Comparison of ENCODE assay signal across 22 cellular contexts in the genomic region with DNA sequence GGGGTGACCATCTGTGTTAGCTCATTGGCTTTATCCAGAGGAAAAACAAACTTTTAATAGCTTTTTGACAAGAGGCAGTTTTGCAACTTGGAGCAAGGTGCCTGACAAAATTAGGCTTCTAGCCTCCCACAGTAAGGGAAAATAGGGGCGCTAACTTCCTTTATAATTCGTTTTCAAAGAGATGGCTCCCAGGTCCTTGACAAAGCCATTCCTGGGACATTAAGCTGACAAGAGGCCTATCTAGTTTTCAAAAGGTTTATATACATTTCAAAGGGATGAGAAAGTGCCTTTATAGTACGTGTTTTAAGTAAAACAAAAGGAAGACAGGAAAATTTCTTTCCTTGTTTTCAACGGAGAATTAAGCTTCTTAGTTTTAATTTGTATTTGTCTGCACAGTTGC.
DNase-seq lines count a peak whose midpoint lies in the region; ATAC-seq, FAIRE-seq and TF ChIP-seq lines count a peak whose summit lies in the region.
"Had no signal": no experiment of that assay in that cellular context is flagged by ENCODE, and none has a peak within 500 bp of the region (broad histone marks: within the 10 kb centered on the region; RNA-seq: fewer than 3 reads in every experiment).

No MANE protein-coding gene starts in this region.

- FAIRE-seq in K562 (lab: Jason Lieb, UNC): no peak
- FAIRE-seq: GM12892, GM18507, H54, HTR-8/SVneo had no signal

- H3K36me3 Mint-ChIP-seq in activated CD4-positive, alpha-beta memory T cell treated with anti-CD3 and anti-CD28 coated beads for 36 hours: no peaks in the 10 kb centered on the region
- H3K36me3 Mint-ChIP-seq: CD8-positive, alpha-beta T cell had no signal

- TF ChIP-seq RAD21 in K562 (CRISPR knock-in tag; conservative IDR thresholded peaks at IDR 0.05 in 1 of 2, IDR thresholded peaks at IDR 0.05 in 1 of 2): no peak

- no peak overlapping the region for H3K4me3 Mint-ChIP-seq in activated CD4-positive, alpha-beta memory T cell treated with anti-CD3 and anti-CD28 coated beads for 36 hours
- H3K4me3 Mint-ChIP-seq: CD8-positive, alpha-beta T cell had no signal

- POLR2A ChIA-PET in K562 (lab: Yijun Ruan, JAX): interaction anchor here (0.5 kb wide), 1 partner anchor 137 kb away, joined by 4 read pairs; no protein-coding TSS in a partner anchor
- POLR2A ChIA-PET in activated CD4-positive, alpha-beta memory T cell treated with anti-CD3 and anti-CD28 coated beads for 36 hours (lab: Charles Lee): no interaction called here

- WGBS in K562 (ENCODE audit: insufficient coverage, low coverage, missing lambda C conversion rate): 35% methylated on average over 4 of the region's 4 CpGs

- TF ChIP-seq EP300 in K562 (IDR thresholded peaks at IDR 0.05; ENCODE audit: low read length): no peak

- H3K9me3 ChIP-seq in HUES6 (ENCODE audit: control insufficient read depth, insufficient read depth, low read depth, low read length): no peaks in the 10 kb centered on the region
- H3K9me3 ChIP-seq in K562 (replicated peaks; ENCODE audit: control insufficient read depth, insufficient read depth, low read depth, low read length): no peaks in the 10 kb centered on the region
- H3K9me3 ChIP-seq: SJCRH30 had no signal

- H3K27me3 Mint-ChIP-seq in activated CD4-positive, alpha-beta memory T cell treated with anti-CD3 and anti-CD28 coated beads for 36 hours: no peaks in the 10 kb centered on the region

- no peak for TF ChIP-seq CTCF in K562 (IDR thresholded peaks at IDR 0.05 in 2 of 3, conservative IDR thresholded peaks at IDR 0.05 in 1 of 3; ENCODE audit: insufficient read depth in 2 of 3, low read depth in 1 of 3, low read length in 3 of 3)
- no peak for TF ChIP-seq CTCF in dorsolateral prefrontal cortex (IDR thresholded peaks at IDR 0.05 in 54 of 56, conservative IDR thresholded peaks at IDR 0.05 in 2 of 56; ENCODE audit: low read depth in 1 of 56, partially characterized antibody in 56 of 56)

- no peak for DNase-seq in K562 (ENCODE audit: extremely low read depth in 1 of 4, low spot score in 3 of 4)
- peak; percentile 53 for DNase-seq in iPS-NIHi11 (ENCODE audit: low spot score)
- no peak for DNase-seq in dorsolateral prefrontal cortex
- DNase-seq in activated CD4-positive, alpha-beta memory T cell treated with anti-CD3 and anti-CD28 coated beads for 36 hours: no peak
- DNase-seq: CD8-positive, alpha-beta T cell; DMS53; EL; NCI-H1105 treated with DMSO at 0.1 percent for 48 hours; NCI-H1694; NCI-H226; NCI-H524; PC-9; SJCRH30 had no signal

- H3K27ac Mint-ChIP-seq in activated CD4-positive, alpha-beta memory T cell treated with anti-CD3 and anti-CD28 coated beads for 36 hours: no peak overlapping the region
- H3K27ac Mint-ChIP-seq: CD8-positive, alpha-beta T cell had no signal

- ATAC-seq in K562 (no peak), GM21723 (IDR thresholded peaks at IDR 0.05; ENCODE audit: unreplicated experiment) (no peak), HG03095 (IDR thresholded peaks at IDR 0.05; ENCODE audit: unreplicated experiment) (no peak)
- ATAC-seq: CD8-positive, alpha-beta T cell had no signal

- in situ Hi-C loops in K562 (cut with MboI): no loop called here

- peak overlapping the region; percentile 36 for H3K4me3 ChIP-seq in HUES6 (ENCODE audit: low read depth, low read length)
- H3K4me3 ChIP-seq in K562: no peak overlapping the region
- H3K4me3 ChIP-seq in dorsolateral prefrontal cortex: no peak overlapping the region
- H3K4me3 ChIP-seq: BLaER1 treated with 17β-estradiol and CSF1 and Interleukin-3, amounts not matched to agents 10 nM and 100 nM; PC-9; SJCRH30 had no signal

- peaks cover 4% of the 10 kb centered on the region for H3K4me1 Mint-ChIP-seq in activated CD4-positive, alpha-beta memory T cell treated with anti-CD3 and anti-CD28 coated beads for 36 hours (ENCODE audit: low read depth)

- peaks cover 47% of the 10 kb centered on the region for H3K27me3 ChIP-seq in HUES6 (ENCODE audit: control insufficient read depth, insufficient read depth, low read length)
- H3K27me3 ChIP-seq in K562 (ENCODE audit: control insufficient read depth in 2 of 2, insufficient read depth in 2 of 2, low read length in 2 of 2): no peaks in the 10 kb centered on the region; a peak in 1 of 5 replicates
- no peaks in the 10 kb centered on the region for H3K27me3 ChIP-seq in dorsolateral prefrontal cortex
- H3K27me3 ChIP-seq: BLaER1 treated with 17β-estradiol and CSF1 and Interleukin-3, amounts not matched to agents 10 nM and 100 nM had no signal

- BruUV-seq in K562 (replicated peaks; lab: Mats Ljungman, UMichigan): no TSS peak

- H3K9ac ChIP-seq in HUES6 (ENCODE audit: low read length) (no peak overlapping the region), K562 (ENCODE audit: insufficient read depth in 1 of 2, low read depth in 2 of 2, low read length in 2 of 2) (no peak overlapping the region)
- H3K9ac ChIP-seq: BLaER1 treated with 17β-estradiol and CSF1 and Interleukin-3, amounts not matched to agents 10 nM and 100 nM had no signal

- H3K4me1 ChIP-seq in HUES6 (ENCODE audit: control insufficient read depth, insufficient read depth, low read length) (peaks cover 14% of the 10 kb centered on the region), K562 (replicated peaks in 1 of 2; ENCODE audit: control insufficient read depth in 2 of 2, insufficient read depth in 2 of 2, low read length in 2 of 2) (no peaks in the 10 kb centered on the region)
- H3K4me1 ChIP-seq: BLaER1 treated with 17β-estradiol and CSF1 and Interleukin-3, amounts not matched to agents 10 nM and 100 nM; SJCRH30 had no signal

- H3K4me2 ChIP-seq in K562 (ENCODE audit: insufficient read depth, low read length): no peak overlapping the region
- H3K4me2 ChIP-seq: BLaER1 treated with 17β-estradiol and CSF1 and Interleukin-3, amounts not matched to agents 10 nM and 100 nM; PC-9 had no signal

- H4K20me1 ChIP-seq in K562 (replicated peaks; ENCODE audit: control insufficient read depth, insufficient read depth, low read length): no peaks in the 10 kb centered on the region
- H4K20me1 ChIP-seq: BLaER1 treated with 17β-estradiol and CSF1 and Interleukin-3, amounts not matched to agents 10 nM and 100 nM had no signal

- H3K36me3 ChIP-seq in HUES6 (ENCODE audit: control insufficient read depth, insufficient read depth, low read length): no peaks in the 10 kb centered on the region
- 0 out of 3 replicates have a peak, but pooled peaks cover 3% of the 10 kb centered on the region for H3K36me3 ChIP-seq in K562 (ENCODE audit: control insufficient read depth, insufficient read depth, low read length)
- H3K36me3 ChIP-seq: BLaER1 treated with 17β-estradiol and CSF1 and Interleukin-3, amounts not matched to agents 10 nM and 100 nM; SJCRH30 had no signal

- intact Hi-C loops in K562 (cut with micrococcal nuclease) (no loop called here), dorsolateral prefrontal cortex (cut with DNase I) (no loop called here)
- intact Hi-C loops in activated CD4-positive, alpha-beta memory T cell treated with anti-CD3 and anti-CD28 coated beads for 36 hours (cut with micrococcal nuclease): no loop called here

- H3K9me3 Mint-ChIP-seq in activated CD4-positive, alpha-beta memory T cell treated with anti-CD3 and anti-CD28 coated beads for 36 hours: no peaks in the 10 kb centered on the region
- H3K9me3 Mint-ChIP-seq: CD8-positive, alpha-beta T cell had no signal

- peaks cover 32% of the 10 kb centered on the region for H3K79me2 ChIP-seq in K562 (ENCODE audit: control insufficient read depth, insufficient read depth, low read length)

- H3K27ac ChIP-seq in HUES6 (ENCODE audit: low read depth, low read length): no peak overlapping the region; the same call in 1 of the 2 replicates
- H3K27ac ChIP-seq in K562 (ENCODE audit: extremely low read depth, low read depth, low read length): no peak overlapping the region
- H3K27ac ChIP-seq in dorsolateral prefrontal cortex: no peak overlapping the region
- H3K27ac ChIP-seq: BLaER1 treated with 17β-estradiol and CSF1 and Interleukin-3, amounts not matched to agents 10 nM and 100 nM; PC-9; RWPE1; SJCRH30 had no signal

- CTCF ChIA-PET in K562 (lab: Yijun Ruan, JAX; ENCODE audit: low intra/inter-chr PET ratio): no interaction called here
- CTCF ChIA-PET in activated CD4-positive, alpha-beta memory T cell treated with anti-CD3 and anti-CD28 coated beads for 36 hours (lab: Charles Lee): no interaction called here

- TF ChIP-seq POLR2A in K562 (conservative IDR thresholded peaks at IDR 0.05): no peak

- H3K9me1 ChIP-seq in K562 (ENCODE audit: control insufficient read depth, insufficient read depth, low read length): no peaks in the 10 kb centered on the region

- H2AFZ ChIP-seq in K562 (ENCODE audit: low read depth, low read length): peak overlapping the region; percentile 28
- H2AFZ ChIP-seq: PC-9 had no signal

TF ChIP-seq in K562, 482 proteins besides CTCF, POLR2A, EP300 and RAD21:
- no peak for TF ChIP-seq POU5F1 (IDR thresholded peaks at IDR 0.05; ENCODE audit: borderline replicate concordance, low read depth, low read length, partially characterized antibody)
- TF ChIP-seq ASH1L (IDR thresholded peaks at IDR 0.05; ENCODE audit: borderline replicate concordance, low read depth, partially characterized antibody): no peak
- TF ChIP-seq, protein P1, sequence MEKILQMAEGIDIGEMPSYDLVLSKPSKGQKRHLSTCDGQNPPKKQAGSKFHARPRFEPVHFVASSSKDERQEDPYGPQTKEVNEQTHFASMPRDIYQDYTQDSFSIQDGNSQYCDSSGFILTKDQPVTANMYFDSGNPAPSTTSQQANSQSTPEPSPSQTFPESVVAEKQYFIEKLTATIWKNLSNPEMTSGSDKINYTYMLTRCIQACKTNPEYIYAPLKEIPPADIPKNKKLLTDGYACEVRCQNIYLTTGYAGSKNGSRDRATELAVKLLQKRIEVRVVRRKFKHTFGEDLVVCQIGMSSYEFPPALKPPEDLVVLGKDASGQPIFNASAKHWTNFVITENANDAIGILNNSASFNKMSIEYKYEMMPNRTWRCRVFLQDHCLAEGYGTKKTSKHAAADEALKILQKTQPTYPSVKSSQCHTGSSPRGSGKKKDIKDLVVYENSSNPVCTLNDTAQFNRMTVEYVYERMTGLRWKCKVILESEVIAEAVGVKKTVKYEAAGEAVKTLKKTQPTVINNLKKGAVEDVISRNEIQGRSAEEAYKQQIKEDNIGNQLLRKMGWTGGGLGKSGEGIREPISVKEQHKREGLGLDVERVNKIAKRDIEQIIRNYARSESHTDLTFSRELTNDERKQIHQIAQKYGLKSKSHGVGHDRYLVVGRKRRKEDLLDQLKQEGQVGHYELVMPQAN (IDR thresholded peaks at IDR 0.05; ENCODE audit: borderline replicate concordance): no peak
- no peak for TF ChIP-seq SMARCB1 (IDR thresholded peaks at IDR 0.05; ENCODE audit: insufficient read length, low read depth)
